Comparison of ENCODE assay signal across 20 cellular contexts in the genomic region with DNA sequence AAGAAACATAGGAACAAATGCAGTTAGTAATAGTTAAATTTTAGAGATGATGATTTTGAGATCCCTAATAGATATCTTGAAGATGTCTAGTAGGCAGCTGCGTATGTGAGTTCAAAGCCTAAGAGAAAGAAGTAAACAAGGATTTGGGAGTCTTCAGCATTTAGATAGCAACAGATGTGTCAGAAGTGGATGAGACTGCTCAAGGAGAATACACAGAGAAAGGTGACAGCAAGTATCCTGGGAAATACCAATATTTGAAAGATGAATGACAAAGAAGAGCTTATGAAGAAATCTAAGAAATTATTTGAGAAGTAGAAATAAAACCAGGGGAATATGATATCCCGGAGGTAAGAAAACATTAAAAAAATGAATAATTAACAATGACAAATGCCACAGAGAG.
A peak's percentile ranks its signal among the peaks of the same experiment; 100 is the strongest.
DNase-seq lines count a peak whose midpoint lies in the region; TF ChIP-seq lines count a peak whose summit lies in the region.
"Had no signal": no experiment of that assay in that cellular context is flagged by ENCODE, and none has a peak within 500 bp of the region (broad histone marks: within the 10 kb centered on the region; RNA-seq: fewer than 3 reads in every experiment).

No MANE protein-coding gene starts in this region.

- H3K9ac ChIP-seq in colonic mucosa (ENCODE audit: low read depth in 2 of 2, low read length in 2 of 2): no peak overlapping the region

- no peak overlapping the region for H3K4me3 ChIP-seq in choroid plexus epithelial cell (ENCODE audit: low read depth, low read length)
- H3K4me3 ChIP-seq in colonic mucosa: no peak overlapping the region
- H3K4me3 ChIP-seq: SJSA1 had no signal

- TF ChIP-seq CTCF in choroid plexus epithelial cell (conservative IDR thresholded peaks at IDR 0.05; ENCODE audit: low read depth, low read length): no peak
- TF ChIP-seq CTCF in colonic mucosa (IDR thresholded peaks at IDR 0.05): no peak

- H3K27me3 ChIP-seq in colonic mucosa: no peaks in the 10 kb centered on the region
- H3K27me3 ChIP-seq: SJSA1 had no signal

- intact Hi-C loops in colonic mucosa (cut with DNase I): no loop called here

- DNase-seq in NCI-H2171 treated with DMSO at 0.1 percent for 48 hours (lab: John Stamatoyannopoulos, UW) (peak; percentile 5), NCI-H2171 (lab: John Stamatoyannopoulos, UW) (no peak), M059J (ENCODE audit: low read depth) (peak; percentile 17), choroid plexus epithelial cell (ENCODE audit: low read depth) (peak; percentile 27), colonic mucosa (no peak), iPS-NIHi11 (ENCODE audit: low spot score) (no peak), DMS114 treated with DMSO at 0.1 percent for 48 hours (lab: John Stamatoyannopoulos, UW; ENCODE audit: unreplicated experiment) (no peak)
- no peak for DNase-seq in stimulated activated CD4-positive, alpha-beta T cell treated with anti-CD3 and anti-CD28 coated beads, Interleukin-4, amount 100 ng/mL, for 1 hour
- DNase-seq: 8988T, Calu3, DMS53, H9, NCI-H1092 treated with DMSO at 0.1 percent for 48 hours, NCI-H1436 treated with DMSO at 0.1 percent for 48 hours, NCI-H187 treated with DMSO at 0.1 percent for 48 hours, NCI-H2107, NCI-H526 treated with DMSO at 0.1 percent for 48 hours, Right ventricle myocardium superior, RPMI8226 had no signal

- H3K36me3 ChIP-seq in colonic mucosa: no peaks in the 10 kb centered on the region

- no peak overlapping the region for H3K27ac ChIP-seq in colonic mucosa
- H3K27ac ChIP-seq: SJSA1 had no signal

- H3K4me1 ChIP-seq in colonic mucosa: no peaks in the 10 kb centered on the region
- H3K4me1 ChIP-seq: SJSA1 had no signal

- no peaks in the 10 kb centered on the region for H3K9me3 ChIP-seq in colonic mucosa
- H3K9me3 ChIP-seq: SJSA1 had no signal

Comparison
In these comparisons a context has a peak if more than half of its experiments do, and no peak if none do; other contexts are left out.
1. DNase-seq: peak in NCI-H2171 treated with DMSO at 0.1 percent for 48 hours (single experiment), M059J (single experiment) and choroid plexus epithelial cell (single experiment); none in NCI-H2171 (single experiment), stimulated activated CD4-positive, alpha-beta T cell treated with anti-CD3 and anti-CD28 coated beads, Interleukin-4, amount 100 ng/mL, for 1 hour (single experiment), colonic mucosa (single experiment), iPS-NIHi11 (single experiment) and DMS114 treated with DMSO at 0.1 percent for 48 hours (single experiment).